In the genomic region with DNA sequence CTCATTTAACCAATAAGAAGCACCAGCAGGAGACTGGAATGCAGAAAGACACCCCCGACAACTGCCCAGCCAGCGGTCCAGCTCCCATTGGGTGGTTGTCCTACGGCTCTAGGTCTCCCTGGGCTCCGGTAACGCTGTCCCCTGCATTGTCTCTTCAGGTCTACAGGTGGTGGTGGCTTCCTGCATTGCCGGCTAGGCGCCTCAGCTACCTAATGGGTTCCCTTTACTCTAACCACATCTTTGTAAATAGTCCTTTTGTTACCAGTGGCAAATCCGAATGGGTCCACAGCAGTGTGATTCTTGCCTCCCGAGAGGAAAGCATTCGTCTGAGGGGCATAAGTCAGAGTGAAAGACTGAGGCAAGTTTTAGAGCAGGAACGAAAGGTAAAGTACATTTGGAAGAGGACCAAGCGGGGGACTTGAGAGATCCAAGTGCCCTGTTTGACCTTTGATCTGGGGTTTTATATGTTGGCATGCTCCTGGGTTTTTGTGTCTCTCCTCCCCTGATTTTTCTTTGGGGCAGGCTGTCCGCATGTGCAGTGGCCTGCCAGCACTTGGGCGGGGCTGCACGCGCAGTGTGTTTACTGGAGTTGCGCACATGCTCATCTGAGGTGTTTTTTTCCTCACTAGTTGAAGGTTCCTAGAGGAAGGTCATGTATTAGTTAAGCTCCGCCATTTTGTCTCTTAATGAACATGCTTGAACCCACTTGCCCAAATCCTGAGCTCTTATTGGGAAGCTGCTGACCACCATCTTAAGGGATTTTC, we compare ENCODE assay signal across 34 cellular contexts. TPM values are rescaled to one million over a fixed set of nuclear protein-coding genes. Genes with fewer than 3 reads are reported as not detected.
"Had no signal": no experiment of that assay in that cellular context is flagged by ENCODE, and none has a peak within 500 bp of the region (broad histone marks: within the 10 kb centered on the region; RNA-seq: fewer than 3 reads in every experiment).

No MANE protein-coding gene starts in this region.

- DNase-seq: central memory CD4-positive, alpha-beta T cell; dorsolateral prefrontal cortex; effector CD4-positive, alpha-beta T cell; foreskin fibroblast; gastrocnemius medialis; heart left ventricle; left cardiac atrium; left ventricle myocardium inferior; lower lobe of right lung; mucosa of descending colon; naive B cell; stimulated activated CD4-positive, alpha-beta T cell treated with anti-CD3 and anti-CD28 coated beads, Interleukin-15, amount 100 ng/mL, for 24 hours; stimulated activated CD4-positive, alpha-beta T cell treated with anti-CD3 and anti-CD28 coated beads, Interleukin-4, amount 100 ng/mL, for 1 hour; stimulated activated CD8-positive, alpha-beta memory T cell treated with anti-CD3 and anti-CD28 coated beads, Interleukin-4, amount 100 ng/mL, for 48 hours; stimulated activated naive CD4-positive, alpha-beta T cell; stimulated activated naive CD8-positive, alpha-beta T cell treated with anti-CD3 and anti-CD28 coated beads, Interleukin-15, amount 100 ng/mL, for 72 hours; transverse colon had no signal

- H3K4me1 Mint-ChIP-seq: memory B cell; naive B cell; neural crest cell; stimulated activated naive CD8-positive, alpha-beta T cell treated with anti-CD3 and anti-CD28 coated beads, Interleukin-15, amount 100 ng/mL, for 72 hours had no signal

- H3K27me3 ChIP-seq: dorsolateral prefrontal cortex, gastrocnemius medialis, heart left ventricle, hepatocyte, right atrium auricular region, transverse colon had no signal

- H3K9me3 Mint-ChIP-seq: memory B cell; mesothelial cell of epicardium; natural killer cell treated with Interleukin-12 subunit alpha and Interleukin-12 subunit beta and Interleukin-15 and Interleukin-18, amount 100 ng/mL, for 72 hours; neural crest cell; stimulated activated naive CD8-positive, alpha-beta T cell treated with anti-CD3 and anti-CD28 coated beads, Interleukin-15, amount 100 ng/mL, for 72 hours had no signal

- H3K27ac ChIP-seq: dorsolateral prefrontal cortex, epithelial cell of prostate, heart left ventricle, hepatocyte, left ventricle myocardium inferior, lower lobe of right lung, parathyroid adenoma, right atrium auricular region, skin epidermis, suprapubic skin, transverse colon had no signal

- ATAC-seq: esophagus mucosa; left cardiac atrium; lower lobe of right lung; mucosa of descending colon; natural killer cell treated with Interleukin-12 subunit alpha and Interleukin-12 subunit beta and Interleukin-15 and Interleukin-18, amount 100 ng/mL, for 72 hours; stimulated activated naive CD8-positive, alpha-beta T cell treated with anti-CD3 and anti-CD28 coated beads, Interleukin-15, amount 100 ng/mL, for 72 hours had no signal

- H3K36me3 Mint-ChIP-seq: memory B cell; mesothelial cell of epicardium; naive B cell; natural killer cell treated with Interleukin-12 subunit alpha and Interleukin-12 subunit beta and Interleukin-15 and Interleukin-18, amount 100 ng/mL, for 72 hours had no signal

- H3K27me3 Mint-ChIP-seq: progenitor cell of endocrine pancreas; stimulated activated naive CD8-positive, alpha-beta T cell treated with anti-CD3 and anti-CD28 coated beads, Interleukin-15, amount 100 ng/mL, for 72 hours had no signal

- H3K4me3 Mint-ChIP-seq: memory B cell; mesothelial cell of epicardium; naive B cell; natural killer cell treated with Interleukin-12 subunit alpha and Interleukin-12 subunit beta and Interleukin-15 and Interleukin-18, amount 100 ng/mL, for 72 hours; neural crest cell; stimulated activated naive CD8-positive, alpha-beta T cell treated with anti-CD3 and anti-CD28 coated beads, Interleukin-15, amount 100 ng/mL, for 72 hours had no signal

- H3K9me3 ChIP-seq: gastrocnemius medialis, heart left ventricle, left ventricle myocardium inferior, lower lobe of right lung, mucosa of descending colon, right atrium auricular region, suprapubic skin, transverse colon had no signal

- H3K36me3 ChIP-seq: lower lobe of right lung, suprapubic skin, transverse colon had no signal

- H3K4me3 ChIP-seq: dorsolateral prefrontal cortex, gastrocnemius medialis, heart left ventricle, hepatocyte, left ventricle myocardium inferior, lower lobe of right lung, mucosa of descending colon, right atrium auricular region, skin epidermis, suprapubic skin, transverse colon had no signal

- FAIRE-seq: colon had no signal

- H3K4me1 ChIP-seq: lower lobe of right lung, parathyroid adenoma, suprapubic skin, transverse colon had no signal

- H3K27ac Mint-ChIP-seq: memory B cell; mesothelial cell of epicardium; natural killer cell treated with Interleukin-12 subunit alpha and Interleukin-12 subunit beta and Interleukin-15 and Interleukin-18, amount 100 ng/mL, for 72 hours; progenitor cell of endocrine pancreas had no signal

RNA-seq across cellular contexts. Expression of a gene that starts 11.0 kb away (rescaled TPM):
- total RNA-seq: esophagus mucosa; glomerular endothelial cell; heart left ventricle; kidney epithelial cell; left cardiac atrium; left ventricle myocardium inferior; lower lobe of right lung; natural killer cell treated with Interleukin-12 subunit alpha and Interleukin-12 subunit beta and Interleukin-15 and Interleukin-18, amount 100 ng/mL, for 72 hours; neural crest cell; osteoblast; right atrium auricular region; ureter had no signal

RNA-seq across cellular contexts. Expression of a gene that starts 49.2 kb away (rescaled TPM):
- total RNA-seq: esophagus mucosa; glomerular endothelial cell; hepatocyte; kidney epithelial cell; lower lobe of right lung; mesothelial cell of epicardium; natural killer cell treated with Interleukin-12 subunit alpha and Interleukin-12 subunit beta and Interleukin-15 and Interleukin-18, amount 100 ng/mL, for 72 hours; neural crest cell; osteoblast; progenitor cell of endocrine pancreas; suprapubic skin; ureter had no signal

RNA-seq across cellular contexts. Expression of a gene that starts 53.3 kb away (rescaled TPM):
- total RNA-seq: glomerular endothelial cell had no signal
